In genomic region chr10:127195041-127195506, GRCh38 we compare ENCODE assay signal across 11 cellular contexts. TPM values are rescaled to one million over a fixed set of nuclear protein-coding genes. Genes with fewer than 3 reads are reported as not detected.
DNase-seq lines count a peak whose midpoint lies in the region; ATAC-seq and TF ChIP-seq lines count a peak whose summit lies in the region.
"Had no signal": no experiment of that assay in that cellular context is flagged by ENCODE, and none has a peak within 500 bp of the region (broad histone marks: within the 10 kb centered on the region; RNA-seq: fewer than 3 reads in every experiment).

No MANE protein-coding gene starts in this region.

- intact Hi-C loops in lower lobe of right lung (cut with DNase I) (no loop called here), transverse colon (cut with DNase I; ENCODE audit: low total_unique reads) (no loop called here)

- peaks cover 25% of the 10 kb centered on the region for H3K27me3 ChIP-seq in lower lobe of right lung (ENCODE audit: low read depth)
- H3K27me3 ChIP-seq in transverse colon = peaks cover 41% of the 10 kb centered on the region

- peak overlapping the region; percentile 86 for H3K4me3 Mint-ChIP-seq in endothelial cell (ENCODE audit: unreplicated experiment)

- H3K9me3 Mint-ChIP-seq in endothelial cell (ENCODE audit: unreplicated experiment) = no peaks in the 10 kb centered on the region

- peaks cover 33% of the 10 kb centered on the region for H3K4me1 Mint-ChIP-seq in endothelial cell (ENCODE audit: unreplicated experiment)

- H3K4me1 ChIP-seq in lower lobe of right lung (peaks cover 17% of the 10 kb centered on the region), transverse colon (peaks cover 0 to 15% (median 14%) of the 10 kb centered on the region in 4 donors)

- H3K9me3 ChIP-seq in lower lobe of right lung = no peaks in the 10 kb centered on the region
- H3K9me3 ChIP-seq in transverse colon = no peaks in the 10 kb centered on the region

- H3K27ac ChIP-seq in lower lobe of right lung (no peak overlapping the region), transverse colon (no peak overlapping the region)

- DNase-seq in NCI-H2171 treated with DMSO at 0.1 percent for 48 hours (lab: John Stamatoyannopoulos, UW) (peak; percentile 20), NCI-H2171 (lab: John Stamatoyannopoulos, UW) (no peak), endothelial cell (ENCODE audit: low spot score) (peak; percentile 26), lower lobe of right lung (no peak), transverse colon (no peak), NCI-H1092 treated with DMSO at 0.1 percent for 48 hours (lab: John Stamatoyannopoulos, UW) (no peak)
- DNase-seq: activated CD4-positive, alpha-beta T cell treated with anti-CD3 and anti-CD28 coated beads, Interleukin-2, amount 50 U/mL, for 1 hour; central memory CD4-positive, alpha-beta T cell; Kasumi-1 had no signal

- ATAC-seq in lower lobe of right lung = peak in 1 of 2 donors; percentile 37
- no peak for ATAC-seq in GM21367 (IDR thresholded peaks at IDR 0.05; ENCODE audit: unreplicated experiment)
- no peak for ATAC-seq in GM18873 (IDR thresholded peaks at IDR 0.05; ENCODE audit: low FRiP score, unreplicated experiment)

- H3K36me3 ChIP-seq in lower lobe of right lung (no peaks in the 10 kb centered on the region), transverse colon (no peaks in the 10 kb centered on the region)

- TF ChIP-seq POLR2A in transverse colon (IDR thresholded peaks at IDR 0.05) = no peak

- peak overlapping the region; percentile 45 for H3K4me3 ChIP-seq in lower lobe of right lung
- peak overlapping the region in 3 of 4 donors; percentile 19 to 43 (median 25) for H3K4me3 ChIP-seq in transverse colon

- no peak for TF ChIP-seq CTCF in endothelial cell (IDR thresholded peaks at IDR 0.05; ENCODE audit: unreplicated experiment)
- TF ChIP-seq CTCF in lower lobe of right lung (IDR thresholded peaks at IDR 0.05) = no peak
- TF ChIP-seq CTCF in transverse colon (IDR thresholded peaks at IDR 0.05) = no peak

- TF ChIP-seq EP300 in transverse colon (IDR thresholded peaks at IDR 0.05; ENCODE audit: low read depth) = no peak

- H3K27me3 Mint-ChIP-seq in endothelial cell (ENCODE audit: unreplicated experiment) = peaks cover 10% of the 10 kb centered on the region

- 11% methylated on average over 26 of the region's 28 CpGs; no CpG with 5 or more reads in 1 of the 2 donors for WGBS in transverse colon (ENCODE audit: low coverage in 1 of 2), 2 donors

- no peak overlapping the region for H3K27ac Mint-ChIP-seq in endothelial cell (ENCODE audit: unreplicated experiment)

- in situ Hi-C loops in transverse colon (cut with MboI; ENCODE audit: low pct_ligation_motif_present in 1 of 4, low pct_unique_long_range_greater_than_20kb in 1 of 4, low sequenced_read_pairs in 3 of 4) = no loop called here

- no peaks in the 10 kb centered on the region for H3K36me3 Mint-ChIP-seq in endothelial cell (ENCODE audit: low read depth, unreplicated experiment)

RNA-seq across cellular contexts. Expression of gene INSYN2A, which starts 1.3 kb away (rescaled TPM):
- 1.7 TPM for total RNA-seq in endothelial cell (ENCODE audit: unreplicated experiment)
- not detected for total RNA-seq in lower lobe of right lung
- total RNA-seq in transverse colon = under 1 TPM in 1 of 4 donors, not detected in 3; 0.27 TPM

Comparison
In these comparisons a context has a peak if more than half of its experiments do, and no peak if none do; other contexts are left out.
1. DNase-seq: peak in NCI-H2171 treated with DMSO at 0.1 percent for 48 hours (single experiment) and endothelial cell (single experiment); none in NCI-H2171 (single experiment), lower lobe of right lung (single experiment), transverse colon (single experiment) and NCI-H1092 treated with DMSO at 0.1 percent for 48 hours (single experiment).